9 cellular contexts compared by ENCODE assay signal in the genomic region with DNA sequence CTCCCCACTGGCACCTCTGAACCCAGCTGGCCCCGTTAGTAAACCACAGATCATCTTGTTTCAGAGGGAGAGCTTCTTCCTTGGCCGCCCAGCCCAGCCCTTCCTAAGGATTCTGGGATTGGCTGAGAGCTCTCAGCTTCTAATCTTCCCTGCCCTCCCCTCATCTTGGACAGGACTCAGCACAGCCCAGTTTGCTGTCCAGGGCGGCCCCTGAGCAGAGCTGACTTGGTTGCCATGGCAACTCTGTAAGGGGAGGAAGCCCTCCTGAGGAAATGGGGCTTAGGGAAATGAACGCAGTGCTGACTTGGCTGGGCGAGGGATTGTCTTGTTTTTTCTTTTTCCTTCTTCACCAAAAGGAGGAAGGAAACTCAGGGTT. TPM values are rescaled to one million over a fixed set of nuclear protein-coding genes. Genes with fewer than 3 reads are reported as not detected.
DNase-seq lines count a peak whose midpoint lies in the region; ATAC-seq and TF ChIP-seq lines count a peak whose summit lies in the region.
"Had no signal": no experiment of that assay in that cellular context is flagged by ENCODE, and none has a peak within 500 bp of the region (broad histone marks: within the 10 kb centered on the region; RNA-seq: fewer than 3 reads in every experiment).

No MANE protein-coding gene starts in this region.

- H3K27me3 ChIP-seq in liver (ENCODE audit: control insufficient read depth in 4 of 4, insufficient read depth in 4 of 4, low read length in 3 of 4) (no peaks in the 10 kb centered on the region), uterus (no peaks in the 10 kb centered on the region)

- H3K36me3 Mint-ChIP-seq in activated T-cell treated with anti-CD3 and anti-CD28 coated beads, Interleukin-2, amount 50 U/mL, for 24 hours (ENCODE audit: low read depth) = no peaks in the 10 kb centered on the region

- no peaks in the 10 kb centered on the region for H3K9me3 ChIP-seq in liver (ENCODE audit: control insufficient read depth in 4 of 4, low read length in 3 of 4)
- no peaks in the 10 kb centered on the region for H3K9me3 ChIP-seq in uterus

- no peak overlapping the region for H3K9ac ChIP-seq in liver (ENCODE audit: low read depth in 1 of 2, low read length in 2 of 2)

- no peak for TF ChIP-seq RAD21 in liver (IDR thresholded peaks at IDR 0.05)

- ATAC-seq in HG02571 (IDR thresholded peaks at IDR 0.05; ENCODE audit: unreplicated experiment) = no peak

- H3K4me1 Mint-ChIP-seq in activated T-cell treated with anti-CD3 and anti-CD28 coated beads, Interleukin-2, amount 50 U/mL, for 24 hours (ENCODE audit: low read depth) = peaks cover 24% of the 10 kb centered on the region

- H3K4me3 Mint-ChIP-seq in activated T-cell treated with anti-CD3 and anti-CD28 coated beads, Interleukin-2, amount 50 U/mL, for 24 hours = no peak overlapping the region

- peaks cover 4% of the 10 kb centered on the region for H3K27me3 Mint-ChIP-seq in activated T-cell treated with anti-CD3 and anti-CD28 coated beads, Interleukin-2, amount 50 U/mL, for 24 hours

- no peaks in the 10 kb centered on the region for H3K9me3 Mint-ChIP-seq in activated T-cell treated with anti-CD3 and anti-CD28 coated beads, Interleukin-2, amount 50 U/mL, for 24 hours

- TF ChIP-seq POLR2A in uterus (IDR thresholded peaks at IDR 0.05) = no peak

- WGBS in liver = 55% methylated on average over 5 of the region's 5 CpGs

- H3K4me1 ChIP-seq in liver (ENCODE audit: control insufficient read depth in 4 of 4, insufficient read depth in 4 of 4, low read length in 3 of 4) (peaks cover 2 to 45% (median 30%) of the 10 kb centered on the region in 4 donors), uterus (peaks cover 5 to 12% of the 10 kb centered on the region in 2 donors)

- H3K27ac Mint-ChIP-seq in activated T-cell treated with anti-CD3 and anti-CD28 coated beads, Interleukin-2, amount 50 U/mL, for 24 hours = peak overlapping the region; percentile 68

- H3K4me3 ChIP-seq in liver (ENCODE audit: low read depth in 1 of 3, low read length in 3 of 3) (no peak overlapping the region), uterus (no peak overlapping the region)

- peak overlapping the region in 1 of 2 donors; percentile 39 for H3K27ac ChIP-seq in liver (ENCODE audit: low read depth in 1 of 2, low read length in 2 of 2)
- H3K27ac ChIP-seq in uterus = peak overlapping the region; percentile 61 to 81

- intact Hi-C loops in uterus (cut with DNase I; ENCODE audit: low total_unique reads) = no loop called here

- DNase-seq in activated T-cell treated with anti-CD3 and anti-CD28 coated beads, Interleukin-2, amount 50 U/mL, for 24 hours = no peak
- DNase-seq in activated T-cell treated with anti-CD3 and anti-CD28 coated beads, Interleukin-2, amount 50 U/mL, for 48 hours = no peak
- DNase-seq in astrocyte of the hippocampus (ENCODE audit: low read depth, low spot score) (peak; percentile 70), uterus (peak; percentile 85), SW480 (ENCODE audit: low spot score) (no peak), cortex of kidney (lab: John Stamatoyannopoulos, UW) (no peak)
- DNase-seq: activated CD8-positive, alpha-beta memory T cell treated with anti-CD3 and anti-CD28 coated beads for 24 hours had no signal

- TF ChIP-seq CTCF in liver (IDR thresholded peaks at IDR 0.05; ENCODE audit: low read depth, low read length, missing input control) (no peak), uterus (IDR thresholded peaks at IDR 0.05) (no peak)

- H3K36me3 ChIP-seq in liver (ENCODE audit: control insufficient read depth in 4 of 4, insufficient read depth in 3 of 4, low read depth in 1 of 4, low read length in 3 of 4) = no peaks in the 10 kb centered on the region
- H3K36me3 ChIP-seq in uterus = no peaks in the 10 kb centered on the region

TF ChIP-seq in liver, 16 proteins besides CTCF, POLR2A, EP300 and RAD21:
- no peak for TF ChIP-seq HNF4A (conservative IDR thresholded peaks at IDR 0.05)
- peak; percentile 18 for TF ChIP-seq MAX (IDR thresholded peaks at IDR 0.05)
TF ChIP-seq in liver: peak in this region for 1.

RNA-seq across cellular contexts. Expression of gene APOL4, which starts 4.6 kb away (rescaled TPM):
- total RNA-seq in liver (1 to 10 TPM; 1.5 to 2.3 TPM), uterus (10 to 100 TPM in 2 of 4 donors, 1 to 10 TPM in 1, not detected in 1; 1.0 to 35.2 (median 16.9) TPM)
- polyA plus RNA-seq in liver = 1 to 10 TPM in 1 of 2 donors, under 1 TPM in 1; 0.59 to 2.2 TPM

RNA-seq across cellular contexts. Expression of gene APOL3, which starts 36.5 kb away (rescaled TPM):
- total RNA-seq in liver (10 to 100 TPM; 11.4 to 34.5 TPM), uterus (100 to 1,000 TPM in 2 of 4 donors, 10 to 100 TPM in 2; 22.1 to 108 (median 76.7) TPM)
- polyA plus RNA-seq in liver = 10 to 100 TPM in 1 of 2 donors, 1 to 10 TPM in 1; 7.2 to 12.2 TPM

RNA-seq across cellular contexts. Expression of gene APOL2, which starts 42.3 kb away (rescaled TPM):
- 10 to 100 TPM; 14.3 to 77.2 TPM for total RNA-seq in liver
- polyA plus RNA-seq in liver = 10 to 100 TPM; 20.0 to 23.4 TPM
- total RNA-seq in uterus = 10 to 100 TPM; 15.6 to 96.2 (median 60.3) TPM

RNA-seq across cellular contexts. Expression of gene APOL1, which starts 55.9 kb away (rescaled TPM):
- total RNA-seq in liver (100 to 1,000 TPM in 1 of 2 donors, 1 to 10 TPM in 1; 7.7 to 129 TPM), uterus (10 to 100 TPM in 3 of 4 donors, 1 to 10 TPM in 1; 9.8 to 89.7 (median 19.9) TPM)
- polyA plus RNA-seq in liver = 10 to 100 TPM; 57.7 to 61.3 TPM

Comparison
In these comparisons a context has a peak if more than half of its experiments do, and no peak if none do; other contexts are left out.
1. DNase-seq: peak in astrocyte of the hippocampus (single experiment) and uterus (2 of 2); none in activated T-cell treated with anti-CD3 and anti-CD28 coated beads, Interleukin-2, amount 50 U/mL, for 24 hours (single experiment), activated T-cell treated with anti-CD3 and anti-CD28 coated beads, Interleukin-2, amount 50 U/mL, for 48 hours (0 of 2), SW480 (single experiment) and cortex of kidney (single experiment).